In genomic region chr19:19642506-19643157, GRCh38 we compare ENCODE assay signal across 8 cellular contexts. TPM values are rescaled to one million over a fixed set of nuclear protein-coding genes. Genes with fewer than 3 reads are reported as not detected.
DNase-seq lines count a peak whose midpoint lies in the region; ATAC-seq and TF ChIP-seq lines count a peak whose summit lies in the region.

No MANE protein-coding gene starts in this region.

- TF ChIP-seq CTCF in DOHH2 (IDR thresholded peaks at IDR 0.05; ENCODE audit: low read depth, low read length, poor library complexity, severe bottlenecking) (no peak), HFF-Myc (IDR thresholded peaks at IDR 0.05; ENCODE audit: low read depth, low read length, missing control alignments) (no peak), breast epithelium (IDR thresholded peaks at IDR 0.05) (no peak)

- H3K27me3 ChIP-seq in DOHH2 (ENCODE audit: control insufficient read depth, low read length), result no peaks in the 10 kb centered on the region
- H3K27me3 ChIP-seq in SJCRH30, result no peaks in the 10 kb centered on the region
- no peaks in the 10 kb centered on the region for H3K27me3 ChIP-seq in breast epithelium
- no peaks in the 10 kb centered on the region for H3K27me3 ChIP-seq in mesenchymal stem cell (ENCODE audit: control insufficient read depth in 1 of 2, insufficient read depth in 1 of 2, low read length in 2 of 2)

- peak overlapping the region; percentile 85 for H3K4me3 ChIP-seq in DOHH2 (ENCODE audit: low read length)
- H3K4me3 ChIP-seq in HFF-Myc (replicated peaks; ENCODE audit: low read depth, low read length), result peak overlapping the region; percentile 82
- peak overlapping the region; percentile 71 for H3K4me3 ChIP-seq in SJCRH30
- H3K4me3 ChIP-seq in breast epithelium, result peak overlapping the region; percentile 68 to 85 (median 78)
- peak overlapping the region; percentile 81 to 92 for H3K4me3 ChIP-seq in mesenchymal stem cell (ENCODE audit: insufficient read depth in 1 of 2, low read depth in 1 of 2, low read length in 2 of 2)

- peaks cover 15% of the 10 kb centered on the region for H3K79me1 ChIP-seq in mesenchymal stem cell (replicated peaks; ENCODE audit: low read length, poor library complexity, severe bottlenecking)

- H3K4ac ChIP-seq in mesenchymal stem cell (ENCODE audit: low read depth in 1 of 2, low read length in 2 of 2), result peak overlapping the region in 1 of 2 experiments; percentile 91

- no peaks in the 10 kb centered on the region for H3K9me3 Mint-ChIP-seq in stimulated activated naive CD8-positive, alpha-beta T cell treated with anti-CD3 and anti-CD28 coated beads, Interleukin-15, amount 100 ng/mL, for 72 hours

- H3K4me1 ChIP-seq in DOHH2 (ENCODE audit: control insufficient read depth, low read length) (peaks cover 23% of the 10 kb centered on the region), SJCRH30 (no peaks in the 10 kb centered on the region), breast epithelium (no peaks in the 10 kb centered on the region), mesenchymal stem cell (ENCODE audit: control insufficient read depth, insufficient read depth, low read depth, low read length) (peaks cover 12% of the 10 kb centered on the region)

- intact Hi-C loops in breast epithelium (cut with DNase I; ENCODE audit: low total_unique reads), result no loop called here

- peak overlapping the region; percentile 74 for H2BK120ac ChIP-seq in mesenchymal stem cell (ENCODE audit: low read depth, low read length)

- H2BK5ac ChIP-seq in mesenchymal stem cell (ENCODE audit: low read depth, low read length, poor library complexity, severe bottlenecking), result peak overlapping the region; percentile 4

- H3K36me3 ChIP-seq in DOHH2 (ENCODE audit: control insufficient read depth, low read length) (peaks cover 61% of the 10 kb centered on the region), SJCRH30 (peaks cover 7% of the 10 kb centered on the region; the same call in 1 of the 2 replicates), breast epithelium (peaks cover 10% of the 10 kb centered on the region), mesenchymal stem cell (ENCODE audit: control insufficient read depth in 1 of 2, insufficient read depth in 2 of 2, low read depth in 1 of 2, low read length in 2 of 2) (peaks cover 36 to 60% of the 10 kb centered on the region in 2 experiments)

- H3K23ac ChIP-seq in mesenchymal stem cell (ENCODE audit: low read length in 2 of 2), result peak overlapping the region in 1 of 2 experiments; percentile 64

- peak overlapping the region; percentile 80 for H3K27ac ChIP-seq in DOHH2 (ENCODE audit: low read depth, low read length)
- peak overlapping the region; percentile 28; the same call in 1 of the 2 replicates for H3K27ac ChIP-seq in SJCRH30
- H3K27ac ChIP-seq in breast epithelium, result peak overlapping the region; percentile 63 to 80
- H3K27ac ChIP-seq in mesenchymal stem cell (ENCODE audit: low read length, poor library complexity, severe bottlenecking), result no peak overlapping the region

- H3K14ac ChIP-seq in mesenchymal stem cell (ENCODE audit: low read length in 2 of 2), result peak overlapping the region in 1 of 2 experiments; percentile 6

- peak overlapping the region; percentile 56 for H4K8ac ChIP-seq in mesenchymal stem cell (ENCODE audit: low read length)

- H4K91ac ChIP-seq in mesenchymal stem cell (ENCODE audit: low read length), result peak overlapping the region; percentile 84

- H3K27ac Mint-ChIP-seq in stimulated activated naive CD8-positive, alpha-beta T cell treated with anti-CD3 and anti-CD28 coated beads, Interleukin-15, amount 100 ng/mL, for 72 hours, result peak overlapping the region; percentile 96 to 99

- H3K4me1 Mint-ChIP-seq in stimulated activated naive CD8-positive, alpha-beta T cell treated with anti-CD3 and anti-CD28 coated beads, Interleukin-15, amount 100 ng/mL, for 72 hours, result peaks cover 35% of the 10 kb centered on the region

- no peaks in the 10 kb centered on the region for H4K20me1 ChIP-seq in DOHH2 (ENCODE audit: control insufficient read depth, insufficient read depth, low read depth, low read length)

- DNase-seq in HFF-Myc (ENCODE audit: extremely low read depth, low read depth), result no peak
- peak; percentile 31 to 60 for DNase-seq in SJCRH30
- DNase-seq in breast epithelium (ENCODE audit: low spot score in 2 of 2), result no peak
- peak; percentile 38 for DNase-seq in mesenchymal stem cell
- DNase-seq in stimulated activated naive CD8-positive, alpha-beta T cell treated with anti-CD3 and anti-CD28 coated beads, Interleukin-15, amount 100 ng/mL, for 72 hours, result peak in 1 of 2 donors; percentile 58
- DNase-seq in effector CD8-positive, alpha-beta T cell (lab: John Stamatoyannopoulos, UW), result no peak
- DNase-seq in activated CD4-positive, CD25-positive, alpha-beta regulatory T cell (lab: John Stamatoyannopoulos, UW), result no peak

- H2AFZ ChIP-seq in mesenchymal stem cell (ENCODE audit: low read depth, low read length), result peak overlapping the region; percentile 46

- peaks cover 19% of the 10 kb centered on the region for H3K79me2 ChIP-seq in DOHH2 (ENCODE audit: control insufficient read depth, low read length)

- H3K4me2 ChIP-seq in DOHH2 (ENCODE audit: low read length) (peak overlapping the region; percentile 91), mesenchymal stem cell (ENCODE audit: low read length, poor library complexity, severe bottlenecking) (peak overlapping the region; percentile 82)

- H3K9me2 ChIP-seq in DOHH2 (replicated peaks; ENCODE audit: control insufficient read depth, low read length), result no peaks in the 10 kb centered on the region

- no peak for TF ChIP-seq POLR2A in breast epithelium (IDR thresholded peaks at IDR 0.05)

- peaks cover 11% of the 10 kb centered on the region for H3F3A ChIP-seq in DOHH2 (ENCODE audit: control insufficient read depth, insufficient read depth)

- H2BK12ac ChIP-seq in mesenchymal stem cell (ENCODE audit: low read length in 2 of 2), result peak overlapping the region in 1 of 2 experiments; percentile 24

- no peak overlapping the region for H2AK5ac ChIP-seq in mesenchymal stem cell (ENCODE audit: low read length, severe bottlenecking)

- H2BK15ac ChIP-seq in mesenchymal stem cell (ENCODE audit: low read depth, poor library complexity, severe bottlenecking), result peak overlapping the region; percentile 87

- H3K9me3 ChIP-seq in DOHH2 (ENCODE audit: control insufficient read depth, insufficient read depth, low read length) (no peaks in the 10 kb centered on the region), SJCRH30 (replicated peaks) (no peaks in the 10 kb centered on the region), breast epithelium (no peaks in the 10 kb centered on the region), mesenchymal stem cell (ENCODE audit: control insufficient read depth, low read length) (no peaks in the 10 kb centered on the region)

- no peaks in the 10 kb centered on the region for H3K27me3 Mint-ChIP-seq in stimulated activated naive CD8-positive, alpha-beta T cell treated with anti-CD3 and anti-CD28 coated beads, Interleukin-15, amount 100 ng/mL, for 72 hours

- H3K18ac ChIP-seq in mesenchymal stem cell (ENCODE audit: low read depth in 1 of 2, low read length in 2 of 2), result peak overlapping the region; percentile 56 to 84

- peak overlapping the region; percentile 99 to 100 for H3K4me3 Mint-ChIP-seq in stimulated activated naive CD8-positive, alpha-beta T cell treated with anti-CD3 and anti-CD28 coated beads, Interleukin-15, amount 100 ng/mL, for 72 hours

- H3K9ac ChIP-seq in mesenchymal stem cell (ENCODE audit: low read length), result peak overlapping the region; percentile 89

- WGBS in mesenchymal stem cell, result 18% methylated on average over 14 of the region's 16 CpGs

- ATAC-seq in stimulated activated naive CD8-positive, alpha-beta T cell treated with anti-CD3 and anti-CD28 coated beads, Interleukin-15, amount 100 ng/mL, for 72 hours, result peak; percentile 63

RNA-seq across cellular contexts. Expression of gene GMIP, which starts 0.8 kb away (rescaled TPM):
- total RNA-seq in SJCRH30 (2014; rRNA removed; shearing (Covaris generic)), result 3.2 and 4.6 TPM in 2 replicates
- total RNA-seq in breast epithelium, result 10 to 100 TPM in 1 of 3 donors, 1 to 10 TPM in 2; 7.9 to 10.4 (median 8.5) TPM
- 10.7 TPM for polyA plus RNA-seq in mesenchymal stem cell (2013, experiment 1 of 2)
- 9.9 TPM for polyA plus RNA-seq in mesenchymal stem cell (2013, experiment 2 of 2)

RNA-seq across cellular contexts. Expression of gene LPAR2, which starts 14.6 kb away (rescaled TPM):
- 1.5 and 1.9 TPM in 2 replicates for total RNA-seq in SJCRH30 (2014; rRNA removed; shearing (Covaris generic))
- 10 to 100 TPM in 2 of 3 donors, 1 to 10 TPM in 1; 3.2 to 17.1 (median 16.4) TPM for total RNA-seq in breast epithelium
- polyA plus RNA-seq in mesenchymal stem cell (2013, experiment 1 of 2), result 4.7 TPM
- polyA plus RNA-seq in mesenchymal stem cell (2013, experiment 2 of 2), result 4.4 TPM

RNA-seq across cellular contexts. Expression of gene ATP13A1, which starts 20.8 kb away (rescaled TPM):
- 28.8 and 29.3 TPM in 2 replicates for total RNA-seq in SJCRH30 (2014; rRNA removed; shearing (Covaris generic))
- total RNA-seq in breast epithelium, result 100 to 1,000 TPM; 155 to 222 (median 189) TPM
- polyA plus RNA-seq in mesenchymal stem cell (2013, experiment 1 of 2), result 30.7 TPM
- 29.8 TPM for polyA plus RNA-seq in mesenchymal stem cell (2013, experiment 2 of 2)

RNA-seq across cellular contexts. Expression of gene PBX4, which starts 24.1 kb away (rescaled TPM):
- 3.6 and 3.7 TPM in 2 replicates for total RNA-seq in SJCRH30 (2014; rRNA removed; shearing (Covaris generic))
- total RNA-seq in breast epithelium, result 1 to 10 TPM; 3.4 to 5.9 (median 5.6) TPM
- polyA plus RNA-seq in mesenchymal stem cell (2013, experiment 1 of 2), result 1.1 TPM
- polyA plus RNA-seq in mesenchymal stem cell (2013, experiment 2 of 2), result 0.71 TPM

RNA-seq across cellular contexts. Expression of gene ZNF101, which starts 26.0 kb away (rescaled TPM):
- 17.9 and 19.5 TPM in 2 replicates for total RNA-seq in SJCRH30 (2014; rRNA removed; shearing (Covaris generic))
- total RNA-seq in breast epithelium, result 10 to 100 TPM in 2 of 3 donors, 1 to 10 TPM in 1; 4.8 to 32.8 (median 16.7) TPM
- polyA plus RNA-seq in mesenchymal stem cell (2013, experiment 1 of 2), result 5.0 TPM
- 5.0 TPM for polyA plus RNA-seq in mesenchymal stem cell (2013, experiment 2 of 2)

Comparison
In these comparisons a context has a peak if more than half of its experiments do, and no peak if none do; other contexts are left out.
1. DNase-seq: peak in SJCRH30 (2 of 2) and mesenchymal stem cell (single experiment); none in HFF-Myc (single experiment), breast epithelium (0 of 2), effector CD8-positive, alpha-beta T cell (single experiment) and activated CD4-positive, CD25-positive, alpha-beta regulatory T cell (0 of 4).
2. Peak in every context shown above with its lines, with median percentiles within 50 percentile points of each other: H3K4me3 ChIP-seq.